ENCODE assay signal across 16 cellular contexts in genomic region chr17:5825717-5826330, GRCh38.
DNase-seq lines count a peak whose midpoint lies in the region; TF ChIP-seq lines count a peak whose summit lies in the region.
"Had no signal": no experiment of that assay in that cellular context is flagged by ENCODE, and none has a peak within 500 bp of the region (broad histone marks: within the 10 kb centered on the region; RNA-seq: fewer than 3 reads in every experiment).

No MANE protein-coding gene starts in this region.

- H2AFZ ChIP-seq in trophoblast cell (ENCODE audit: insufficient read depth, low read length, poor library complexity): no peak overlapping the region

- H3K4me1 ChIP-seq in trophoblast cell (ENCODE audit: control insufficient read depth in 1 of 2, insufficient read depth in 2 of 2, low read length in 2 of 2): peaks cover 5 to 10% of the 10 kb centered on the region in 2 experiments

- no peak overlapping the region for H3K18ac ChIP-seq in trophoblast cell (ENCODE audit: low read length)

- H2BK12ac ChIP-seq in trophoblast cell (ENCODE audit: low read length): no peak overlapping the region

- no peaks in the 10 kb centered on the region for H3K9me3 ChIP-seq in trophoblast cell (ENCODE audit: insufficient read depth, low read depth, low read length)

- WGBS in trophoblast cell (ENCODE audit: extremely low coverage, insufficient coverage, insufficient read length): no CpG with 5 or more reads among the region's 11 CpGs

- H3K4me3 ChIP-seq in choroid plexus epithelial cell (ENCODE audit: low read depth, low read length): no peak overlapping the region
- no peak overlapping the region for H3K4me3 ChIP-seq in trophoblast cell (ENCODE audit: low read depth, low read length)

- H3K14ac ChIP-seq in trophoblast cell (ENCODE audit: low read length): no peak overlapping the region

- H3K36me3 ChIP-seq in trophoblast cell (ENCODE audit: control insufficient read depth in 1 of 2, insufficient read depth in 2 of 2, low read length in 2 of 2): no peaks in the 10 kb centered on the region

- no peaks in the 10 kb centered on the region for H3K27me3 ChIP-seq in trophoblast cell (ENCODE audit: insufficient read depth, low read length)

- H2AK5ac ChIP-seq in trophoblast cell (ENCODE audit: low read length): no peak overlapping the region

- no peaks in the 10 kb centered on the region for H3K79me2 ChIP-seq in trophoblast cell (ENCODE audit: control insufficient read depth, insufficient read depth, low read length, poor library complexity)

- DNase-seq in A172 (ENCODE audit: low spot score): peak; percentile 37
- peak; percentile 83 for DNase-seq in M059J (ENCODE audit: low read depth)
- peak; percentile 86 for DNase-seq in choroid plexus epithelial cell (ENCODE audit: low read depth)
- peak; percentile 15 for DNase-seq in kidney glomerular epithelial cell (lab: John Stamatoyannopoulos, UW)
- no peak for DNase-seq in GM20000 (ENCODE audit: low spot score)
- no peak for DNase-seq in trophoblast cell
- DNase-seq in NCI-H82 treated with DMSO at 0.1 percent for 48 hours (lab: John Stamatoyannopoulos, UW; ENCODE audit: unreplicated experiment): no peak
- no peak for DNase-seq in activated CD8-positive, alpha-beta memory T cell treated with anti-CD3 and anti-CD28 coated beads, Interleukin-2, amount 50 U/mL, for 48 hours
- DNase-seq: activated CD8-positive, alpha-beta memory T cell treated with anti-CD3 and anti-CD28 coated beads, Interleukin-2, amount 10 ng/mL, durations not matched to agents 7 days and 5 days; activated naive CD4-positive, alpha-beta T cell; CD8-positive, alpha-beta T cell; DND-41; midbrain; NCI-H2081 treated with DMSO at 0.1 percent for 48 hours; stimulated activated CD4-positive, alpha-beta T cell treated with anti-CD3 and anti-CD28 coated beads, Interleukin-12 subunit alpha, Interleukin-12 subunit beta, amount 100 ng/mL, for 4 hours; stimulated activated naive CD8-positive, alpha-beta T cell treated with anti-CD3 and anti-CD28 coated beads, Interleukin-15, Interleukin-2, amounts not matched to agents 100 U/mL and 50 U/mL, for 24 hours had no signal

- H2BK5ac ChIP-seq in trophoblast cell (ENCODE audit: low read depth, low read length, poor library complexity): no peak overlapping the region

- H4K91ac ChIP-seq in trophoblast cell (ENCODE audit: low read depth, low read length): no peak overlapping the region

- H3K27ac ChIP-seq in trophoblast cell (ENCODE audit: low read depth, low read length): no peak overlapping the region

- no peak overlapping the region for H3K23ac ChIP-seq in trophoblast cell (ENCODE audit: low read length)

- no peak overlapping the region for H4K12ac ChIP-seq in trophoblast cell (ENCODE audit: low read depth, low read length)

- H4K8ac ChIP-seq in trophoblast cell (ENCODE audit: low read depth, low read length): no peak overlapping the region

- no peaks in the 10 kb centered on the region for H3K79me1 ChIP-seq in trophoblast cell (ENCODE audit: low read length)

- no peak overlapping the region for H3K4ac ChIP-seq in trophoblast cell (ENCODE audit: low read depth, low read length)

- TF ChIP-seq CTCF in choroid plexus epithelial cell (conservative IDR thresholded peaks at IDR 0.05; ENCODE audit: low read depth, low read length) (no peak), GM20000 (IDR thresholded peaks at IDR 0.05; ENCODE audit: extremely low read depth, missing control alignments) (no peak)

- no peak overlapping the region for H3K9ac ChIP-seq in trophoblast cell (ENCODE audit: low read length)

- no peak overlapping the region for H2BK120ac ChIP-seq in trophoblast cell (ENCODE audit: insufficient read depth, low read length, poor library complexity)

- no peak overlapping the region for H3K4me2 ChIP-seq in trophoblast cell (ENCODE audit: low read length)

Comparison
In these comparisons a context has a peak if more than half of its experiments do, and no peak if none do; other contexts are left out.
1. DNase-seq: peak in A172 (single experiment), M059J (single experiment), choroid plexus epithelial cell (single experiment) and kidney glomerular epithelial cell (single experiment); none in GM20000 (single experiment), trophoblast cell (0 of 2), NCI-H82 treated with DMSO at 0.1 percent for 48 hours (single experiment) and activated CD8-positive, alpha-beta memory T cell treated with anti-CD3 and anti-CD28 coated beads, Interleukin-2, amount 50 U/mL, for 48 hours (single experiment).